19 cellular contexts compared by ENCODE assay signal in genomic region chr10:122393288-122393687, GRCh38. TPM values are rescaled to one million over a fixed set of nuclear protein-coding genes. Genes with fewer than 3 reads are reported as not detected.
DNase-seq lines count a peak whose midpoint lies in the region; ATAC-seq and TF ChIP-seq lines count a peak whose summit lies in the region.
"Had no signal": no experiment of that assay in that cellular context is flagged by ENCODE, and none has a peak within 500 bp of the region (broad histone marks: within the 10 kb centered on the region; RNA-seq: fewer than 3 reads in every experiment).

No MANE protein-coding gene starts in this region.

- intact Hi-C loops in cardiac septum (cut with DNase I) = no loop called here

- peaks cover 26% of the 10 kb centered on the region for H3K36me3 ChIP-seq in right atrium auricular region
- H3K36me3 ChIP-seq: BE2C had no signal

- H3K9me3 ChIP-seq in right atrium auricular region = no peaks in the 10 kb centered on the region
- H3K9me3 ChIP-seq: BE2C had no signal

- DNase-seq in right atrium auricular region (ENCODE audit: low spot score) = no peak
- DNase-seq in cardiac septum (ENCODE audit: low spot score) = no peak
- no peak for DNase-seq in chondrocyte (ENCODE audit: low spot score)
- DNase-seq in fibroblast of villous mesenchyme (ENCODE audit: low read depth) = peak; percentile 3
- DNase-seq in KG1 (lab: John Stamatoyannopoulos, UW) = no peak
- no peak for DNase-seq in NCI-H187 (lab: John Stamatoyannopoulos, UW)
- DNase-seq: ACHN; BE2C; C1 segment of cervical spinal cord; CD4-positive, CD25-positive, alpha-beta regulatory T cell; CD8-positive, alpha-beta memory T cell; COR-L47; DMS 273 treated with DMSO at 0.1 percent for 48 hours; DMS53; DND-41; EL; H9 had no signal

- peak overlapping the region; percentile 24 to 57 for H3K27ac ChIP-seq in right atrium auricular region

- peaks cover 39% of the 10 kb centered on the region for H3K4me1 Mint-ChIP-seq in chondrocyte (ENCODE audit: low read depth)

- peaks cover 0 to 17% of the 10 kb centered on the region in 2 donors for H3K4me1 ChIP-seq in right atrium auricular region
- H3K4me1 ChIP-seq: BE2C had no signal

- no peaks in the 10 kb centered on the region for H3K27me3 ChIP-seq in right atrium auricular region
- H3K27me3 ChIP-seq: BE2C had no signal

- H3K36me3 Mint-ChIP-seq in chondrocyte (ENCODE audit: low read depth) = peaks cover 13% of the 10 kb centered on the region

- TF ChIP-seq CTCF in right atrium auricular region (IDR thresholded peaks at IDR 0.05) (no peak), chondrocyte (IDR thresholded peaks at IDR 0.05) (no peak), fibroblast of villous mesenchyme (IDR thresholded peaks at IDR 0.05; ENCODE audit: insufficient read depth, low read depth, low read length) (no peak)

- no peaks in the 10 kb centered on the region for H3K9me3 Mint-ChIP-seq in chondrocyte (ENCODE audit: low read depth)
- H3K9me3 Mint-ChIP-seq: CD4-positive, CD25-positive, alpha-beta regulatory T cell; CD8-positive, alpha-beta memory T cell had no signal

- no peak for ATAC-seq in HG03378 (IDR thresholded peaks at IDR 0.05; ENCODE audit: unreplicated experiment)
- ATAC-seq: GM12878 had no signal

- H3K27ac Mint-ChIP-seq in chondrocyte (ENCODE audit: unreplicated experiment) = peak overlapping the region; percentile 6
- H3K27ac Mint-ChIP-seq: CD4-positive, CD25-positive, alpha-beta regulatory T cell; H9 had no signal

- H3K4me3 Mint-ChIP-seq in chondrocyte (ENCODE audit: unreplicated experiment) = no peak overlapping the region
- H3K4me3 Mint-ChIP-seq: CD4-positive, CD25-positive, alpha-beta regulatory T cell; CD8-positive, alpha-beta memory T cell; H9 had no signal

- H3K4me3 ChIP-seq in right atrium auricular region = no peak overlapping the region
- H3K4me3 ChIP-seq in fibroblast of villous mesenchyme (ENCODE audit: low read depth, low read length) = no peak overlapping the region
- H3K4me3 ChIP-seq: GM12878 had no signal

- no peaks in the 10 kb centered on the region for H3K27me3 Mint-ChIP-seq in chondrocyte (ENCODE audit: low read depth)
- H3K27me3 Mint-ChIP-seq: CD4-positive, CD25-positive, alpha-beta regulatory T cell; CD8-positive, alpha-beta memory T cell had no signal

RNA-seq across cellular contexts. Expression of gene PLEKHA1, which starts 18.8 kb away (rescaled TPM):
- total RNA-seq in right atrium auricular region (10 to 100 TPM; 28.9 to 31.6 TPM), cardiac septum (46.2 TPM), chondrocyte (63.7 to 69.8 TPM (median 64.5 TPM) in 3 replicates), fibroblast of villous mesenchyme (13.9 and 15.5 TPM in 2 replicates)
